Comparison of ENCODE assay signal across 1 cellular context in genomic region chr16:8676160-8676547, GRCh38.
TF ChIP-seq lines count a peak whose summit lies in the region.

No MANE protein-coding gene starts in this region.

TF ChIP-seq in HepG2, 621 proteins besides CTCF, POLR2A, EP300 and RAD21 (continues in another document):
- TF ChIP-seq IRF9 (CRISPR knock-in tag; IDR thresholded peaks at IDR 0.05; ENCODE audit: borderline replicate concordance) (peak; percentile 52; the same call in 1 of the 2 replicates), ZNF496 (CRISPR knock-in tag; IDR thresholded peaks at IDR 0.05; ENCODE audit: insufficient replicate concordance) (no peak), NFYC (CRISPR knock-in tag; IDR thresholded peaks at IDR 0.05) (no peak; the same call in 1 of the 2 replicates), ZNF142 (CRISPR knock-in tag; IDR thresholded peaks at IDR 0.05) (no peak), PITX1 (CRISPR knock-in tag; IDR thresholded peaks at IDR 0.05) (0 out of 2 replicates have a peak, but pooled peaks have one; percentile 29), DR1 (CRISPR knock-in tag; IDR thresholded peaks at IDR 0.05) (no peak), SOX6 (IDR thresholded peaks at IDR 0.05) (no peak), SOX6 (CRISPR knock-in tag; IDR thresholded peaks at IDR 0.05) (no peak), ZBTB49 (CRISPR knock-in tag; IDR thresholded peaks at IDR 0.05; ENCODE audit: borderline replicate concordance) (no peak), CCAR2 (optimal IDR thresholded peaks at IDR 0.05; ENCODE audit: low read depth, low read length) (no peak), SIX4 (CRISPR knock-in tag; IDR thresholded peaks at IDR 0.05) (no peak), SP4 (CRISPR knock-in tag; IDR thresholded peaks at IDR 0.05) (no peak), ATF3 (CRISPR knock-in tag; IDR thresholded peaks at IDR 0.05) (peak; percentile 6; the same call in 1 of the 2 replicates), PHB2 (IDR thresholded peaks at IDR 0.05; ENCODE audit: partially characterized antibody) (no peak), ZFAT (CRISPR knock-in tag; conservative IDR thresholded peaks at IDR 0.05) (no peak), ZNF407 (CRISPR knock-in tag; IDR thresholded peaks at IDR 0.05; ENCODE audit: not compliant biosample characterization) (no peak), HHEX (CRISPR knock-in tag; IDR thresholded peaks at IDR 0.05) (no peak), MAZ (IDR thresholded peaks at IDR 0.05; ENCODE audit: borderline replicate concordance, low read depth, low read length) (no peak), MAZ (CRISPR knock-in tag; IDR thresholded peaks at IDR 0.05; ENCODE audit: low read depth) (0 out of 2 replicates have a peak, but pooled peaks have one; percentile 3), FOXO4 (CRISPR knock-in tag; conservative IDR thresholded peaks at IDR 0.05) (no peak), ZSCAN21 (CRISPR knock-in tag; IDR thresholded peaks at IDR 0.05; ENCODE audit: borderline replicate concordance) (0 out of 2 replicates have a peak, but pooled peaks have one; percentile 4), ZNF879 (CRISPR knock-in tag; IDR thresholded peaks at IDR 0.05) (no peak), ATF7 (IDR thresholded peaks at IDR 0.05) (no peak), ATF7 (CRISPR knock-in tag; IDR thresholded peaks at IDR 0.05) (no peak), RXRB (CRISPR knock-in tag; IDR thresholded peaks at IDR 0.05; ENCODE audit: borderline replicate concordance) (no peak), ZNF468 (CRISPR knock-in tag; IDR thresholded peaks at IDR 0.05) (0 out of 2 replicates have a peak, but pooled peaks have one; percentile 21), STAT6 (CRISPR knock-in tag; IDR thresholded peaks at IDR 0.05; ENCODE audit: borderline replicate concordance) (no peak), PHF8 (CRISPR knock-in tag; IDR thresholded peaks at IDR 0.05) (no peak)
